1 cellular context compared by ENCODE assay signal in the genomic region with DNA sequence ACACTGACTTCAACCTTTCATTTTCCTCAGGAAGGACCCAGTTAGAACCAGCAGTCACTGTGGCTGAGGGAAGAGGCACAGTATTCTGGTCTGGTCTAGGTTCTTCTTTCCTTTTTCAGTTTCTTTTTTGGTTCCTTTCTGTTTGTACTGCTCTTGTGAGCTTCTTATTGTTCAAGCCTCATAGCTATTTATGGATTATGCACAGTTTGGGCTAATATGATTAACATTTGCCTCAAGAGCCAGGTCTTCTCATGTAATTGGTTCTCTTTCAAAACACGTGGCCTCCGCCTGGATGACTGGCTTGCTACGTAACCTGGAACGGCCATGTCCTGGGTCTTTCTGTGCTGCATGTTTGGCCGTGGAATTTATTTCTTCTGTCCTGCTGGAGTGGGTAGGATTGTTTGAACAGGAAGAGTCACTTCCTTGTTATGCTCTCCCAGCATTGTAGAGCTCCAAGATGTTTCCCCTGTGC.
TF ChIP-seq lines count a peak whose summit lies in the region.

No MANE protein-coding gene starts in this region.

TF ChIP-seq in WTC11, 78 proteins besides CTCF, POLR2A, EP300 and RAD21 (continued from another document):
- TF ChIP-seq, protein P1, sequence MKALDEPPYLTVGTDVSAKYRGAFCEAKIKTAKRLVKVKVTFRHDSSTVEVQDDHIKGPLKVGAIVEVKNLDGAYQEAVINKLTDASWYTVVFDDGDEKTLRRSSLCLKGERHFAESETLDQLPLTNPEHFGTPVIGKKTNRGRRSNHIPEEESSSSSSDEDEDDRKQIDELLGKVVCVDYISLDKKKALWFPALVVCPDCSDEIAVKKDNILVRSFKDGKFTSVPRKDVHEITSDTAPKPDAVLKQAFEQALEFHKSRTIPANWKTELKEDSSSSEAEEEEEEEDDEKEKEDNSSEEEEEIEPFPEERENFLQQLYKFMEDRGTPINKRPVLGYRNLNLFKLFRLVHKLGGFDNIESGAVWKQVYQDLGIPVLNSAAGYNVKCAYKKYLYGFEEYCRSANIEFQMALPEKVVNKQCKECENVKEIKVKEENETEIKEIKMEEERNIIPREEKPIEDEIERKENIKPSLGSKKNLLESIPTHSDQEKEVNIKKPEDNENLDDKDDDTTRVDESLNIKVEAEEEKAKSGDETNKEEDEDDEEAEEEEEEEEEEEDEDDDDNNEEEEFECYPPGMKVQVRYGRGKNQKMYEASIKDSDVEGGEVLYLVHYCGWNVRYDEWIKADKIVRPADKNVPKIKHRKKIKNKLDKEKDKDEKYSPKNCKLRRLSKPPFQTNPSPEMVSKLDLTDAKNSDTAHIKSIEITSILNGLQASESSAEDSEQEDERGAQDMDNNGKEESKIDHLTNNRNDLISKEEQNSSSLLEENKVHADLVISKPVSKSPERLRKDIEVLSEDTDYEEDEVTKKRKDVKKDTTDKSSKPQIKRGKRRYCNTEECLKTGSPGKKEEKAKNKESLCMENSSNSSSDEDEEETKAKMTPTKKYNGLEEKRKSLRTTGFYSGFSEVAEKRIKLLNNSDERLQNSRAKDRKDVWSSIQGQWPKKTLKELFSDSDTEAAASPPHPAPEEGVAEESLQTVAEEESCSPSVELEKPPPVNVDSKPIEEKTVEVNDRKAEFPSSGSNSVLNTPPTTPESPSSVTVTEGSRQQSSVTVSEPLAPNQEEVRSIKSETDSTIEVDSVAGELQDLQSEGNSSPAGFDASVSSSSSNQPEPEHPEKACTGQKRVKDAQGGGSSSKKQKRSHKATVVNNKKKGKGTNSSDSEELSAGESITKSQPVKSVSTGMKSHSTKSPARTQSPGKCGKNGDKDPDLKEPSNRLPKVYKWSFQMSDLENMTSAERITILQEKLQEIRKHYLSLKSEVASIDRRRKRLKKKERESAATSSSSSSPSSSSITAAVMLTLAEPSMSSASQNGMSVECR (CRISPR knock-in tag; IDR thresholded peaks at IDR 0.05; ENCODE audit: borderline replicate concordance): no peak
- TF ChIP-seq, protein P2, sequence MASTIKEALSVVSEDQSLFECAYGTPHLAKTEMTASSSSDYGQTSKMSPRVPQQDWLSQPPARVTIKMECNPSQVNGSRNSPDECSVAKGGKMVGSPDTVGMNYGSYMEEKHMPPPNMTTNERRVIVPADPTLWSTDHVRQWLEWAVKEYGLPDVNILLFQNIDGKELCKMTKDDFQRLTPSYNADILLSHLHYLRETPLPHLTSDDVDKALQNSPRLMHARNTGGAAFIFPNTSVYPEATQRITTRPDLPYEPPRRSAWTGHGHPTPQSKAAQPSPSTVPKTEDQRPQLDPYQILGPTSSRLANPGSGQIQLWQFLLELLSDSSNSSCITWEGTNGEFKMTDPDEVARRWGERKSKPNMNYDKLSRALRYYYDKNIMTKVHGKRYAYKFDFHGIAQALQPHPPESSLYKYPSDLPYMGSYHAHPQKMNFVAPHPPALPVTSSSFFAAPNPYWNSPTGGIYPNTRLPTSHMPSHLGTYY (CRISPR knock-in tag; IDR thresholded peaks at IDR 0.05): no peak
- TF ChIP-seq NR1H2 (CRISPR knock-in tag; IDR thresholded peaks at IDR 0.05) (no peak), ZBTB21 (CRISPR knock-in tag; IDR thresholded peaks at IDR 0.05; ENCODE audit: borderline replicate concordance) (no peak)
- TF ChIP-seq, protein P3, sequence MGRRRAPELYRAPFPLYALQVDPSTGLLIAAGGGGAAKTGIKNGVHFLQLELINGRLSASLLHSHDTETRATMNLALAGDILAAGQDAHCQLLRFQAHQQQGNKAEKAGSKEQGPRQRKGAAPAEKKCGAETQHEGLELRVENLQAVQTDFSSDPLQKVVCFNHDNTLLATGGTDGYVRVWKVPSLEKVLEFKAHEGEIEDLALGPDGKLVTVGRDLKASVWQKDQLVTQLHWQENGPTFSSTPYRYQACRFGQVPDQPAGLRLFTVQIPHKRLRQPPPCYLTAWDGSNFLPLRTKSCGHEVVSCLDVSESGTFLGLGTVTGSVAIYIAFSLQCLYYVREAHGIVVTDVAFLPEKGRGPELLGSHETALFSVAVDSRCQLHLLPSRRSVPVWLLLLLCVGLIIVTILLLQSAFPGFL (CRISPR knock-in tag; IDR thresholded peaks at IDR 0.05; ENCODE audit: borderline replicate concordance): no peak
